Comparison of ENCODE assay signal across 26 cellular contexts in the genomic region with DNA sequence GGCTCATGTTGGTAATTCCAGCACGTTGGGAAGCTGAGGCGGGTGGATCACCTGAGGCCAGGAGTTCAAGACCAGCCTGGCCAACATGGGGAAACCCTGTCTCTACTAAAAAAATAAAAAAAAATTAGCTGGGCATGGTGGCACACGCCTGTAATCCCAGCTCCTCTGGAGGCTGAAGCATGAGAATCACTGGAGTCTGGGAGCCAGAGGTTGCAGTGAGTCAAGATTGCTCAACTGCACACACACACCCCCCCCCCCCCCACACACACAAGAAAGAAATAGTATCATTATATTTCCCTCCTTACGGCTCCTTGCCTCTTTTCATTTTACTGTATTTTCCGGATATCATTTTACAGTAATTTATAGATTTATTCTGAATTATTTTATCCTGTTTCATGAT.
"Had no signal": no experiment of that assay in that cellular context is flagged by ENCODE, and none has a peak within 500 bp of the region (broad histone marks: within the 10 kb centered on the region; RNA-seq: fewer than 3 reads in every experiment).

No MANE protein-coding gene starts in this region.

- ATAC-seq: activated CD8-positive, alpha-beta T cell treated with anti-CD3 and anti-CD28 coated beads for 36 hours; activated naive CD4-positive, alpha-beta T cell treated with anti-CD3 and anti-CD28 coated beads, Interleukin-2, amount 50 U/mL, for 72 hours; gastroesophageal sphincter; mucosa of descending colon; sciatic nerve had no signal

- H3K9me3 ChIP-seq: esophagus muscularis mucosa, gastroesophageal sphincter, left ventricle myocardium inferior, neutrophil, ovary, tibial nerve had no signal

- H3K4me1 ChIP-seq: esophagus muscularis mucosa, gastroesophageal sphincter, left ventricle myocardium inferior, tibial nerve had no signal

- H3K36me3 ChIP-seq: cardiac muscle cell, esophagus muscularis mucosa, gastroesophageal sphincter, left ventricle myocardium inferior, neutrophil, ovary, tibial nerve had no signal

- H3K4me2 ChIP-seq: hepatocyte, smooth muscle cell had no signal

- H3K27ac ChIP-seq: cardiac muscle cell, coronary artery, dorsolateral prefrontal cortex, esophagus muscularis mucosa, gastroesophageal sphincter, hepatocyte, left ventricle myocardium inferior, neutrophil, ovary, tibial nerve had no signal

- H3K79me2 ChIP-seq: hepatocyte had no signal

- DNase-seq: activated B cell treated with CpG ODN at 0.5 μM for 24 hours; activated CD4-positive, alpha-beta T cell treated with anti-CD3 and anti-CD28 coated beads, Interleukin-2, amount 50 U/mL, for 1 hour; activated CD8-positive, alpha-beta T cell treated with anti-CD3 and anti-CD28 coated beads for 36 hours; activated naive CD4-positive, alpha-beta T cell; activated T-cell treated with anti-CD3 and anti-CD28 coated beads, Interleukin-2, amount 50 U/mL, for 48 hours; cerebellar nuclear complex; dorsolateral prefrontal cortex; islet precursor cell; left ventricle myocardium inferior; mucosa of descending colon; nephron progenitor cell; ovary; stimulated activated CD4-positive, alpha-beta T cell treated with anti-CD3 and anti-CD28 coated beads, Interleukin-2, amount 100 ng/mL, for 24 hours; stimulated activated naive CD4-positive, alpha-beta T cell; T-helper 1 cell had no signal

- H2AFZ ChIP-seq: hepatocyte had no signal

- H3K27me3 ChIP-seq: cardiac muscle cell, esophagus muscularis mucosa, gastroesophageal sphincter, hepatocyte, neutrophil, ovary, tibial nerve had no signal

- H3K4me3 ChIP-seq: cardiac muscle cell, coronary artery, dorsolateral prefrontal cortex, esophagus muscularis mucosa, gastroesophageal sphincter, hepatocyte, left ventricle myocardium inferior, lung, mucosa of descending colon, ovary, smooth muscle cell, tibial nerve had no signal
